In genomic region chr12:2960996-2961616, GRCh38 we compare ENCODE assay signal across 9 cellular contexts. TPM values are rescaled to one million over a fixed set of nuclear protein-coding genes. Genes with fewer than 3 reads are reported as not detected.
DNase-seq lines count a peak whose midpoint lies in the region; ATAC-seq, FAIRE-seq and TF ChIP-seq lines count a peak whose summit lies in the region.
"Had no signal": no experiment of that assay in that cellular context is flagged by ENCODE, and none has a peak within 500 bp of the region (broad histone marks: within the 10 kb centered on the region; RNA-seq: fewer than 3 reads in every experiment).

No MANE protein-coding gene starts in this region.

- peaks cover 65% of the 10 kb centered on the region for H3K27me3 Mint-ChIP-seq in activated T-cell treated with anti-CD3 and anti-CD28 coated beads, Interleukin-2, amount 50 U/mL, for 4 hours (ENCODE audit: low read depth)
- no peaks in the 10 kb centered on the region for H3K27me3 Mint-ChIP-seq in astrocyte (ENCODE audit: low read depth, unreplicated experiment)

- H3K36me3 ChIP-seq in astrocyte (ENCODE audit: insufficient read depth, low read length) (no peaks in the 10 kb centered on the region), kidney (ENCODE audit: control insufficient read depth in 1 of 2, insufficient read depth in 2 of 2, low read length in 2 of 2) (no peaks in the 10 kb centered on the region), thyroid gland (no peaks in the 10 kb centered on the region)

- no peak overlapping the region for H2AFZ ChIP-seq in astrocyte (ENCODE audit: low read depth, low read length)

- H3K27me3 ChIP-seq in astrocyte (ENCODE audit: insufficient read depth, low read length) (no peaks in the 10 kb centered on the region), thyroid gland (no peaks in the 10 kb centered on the region)

- H3K4me2 ChIP-seq in astrocyte (ENCODE audit: low read length) = peak overlapping the region; percentile 87

- intact Hi-C loops in kidney (cut with DNase I) = no loop called here
- intact Hi-C loops in thyroid gland (cut with DNase I) = no loop called here

- peak overlapping the region; percentile 47 for H3K4me3 Mint-ChIP-seq in activated T-cell treated with anti-CD3 and anti-CD28 coated beads, Interleukin-2, amount 50 U/mL, for 4 hours
- peak overlapping the region; percentile 84 for H3K4me3 Mint-ChIP-seq in astrocyte (ENCODE audit: unreplicated experiment)

- H3K27ac ChIP-seq in astrocyte (ENCODE audit: low read depth, low read length) (peak overlapping the region; percentile 25), kidney (ENCODE audit: low read depth in 2 of 2, low read length in 2 of 2) (no peak overlapping the region), thyroid gland (peak overlapping the region; percentile 6 to 92 (median 80))

- H3K4me3 ChIP-seq in astrocyte (ENCODE audit: insufficient read depth, low read depth, low read length) (peak overlapping the region; percentile 68), kidney (ENCODE audit: low read length in 2 of 2) (peak overlapping the region; percentile 63 to 66), thyroid gland (replicated peaks in 1 of 3) (peak overlapping the region in 1 of 3 donors; percentile 54)

- peaks cover 18% of the 10 kb centered on the region for H3K4me1 Mint-ChIP-seq in activated T-cell treated with anti-CD3 and anti-CD28 coated beads, Interleukin-2, amount 50 U/mL, for 4 hours (ENCODE audit: low read depth)
- H3K4me1 Mint-ChIP-seq in astrocyte (ENCODE audit: low read depth, unreplicated experiment) = peaks cover 16% of the 10 kb centered on the region

- H3K36me3 Mint-ChIP-seq in activated T-cell treated with anti-CD3 and anti-CD28 coated beads, Interleukin-2, amount 50 U/mL, for 4 hours (ENCODE audit: insufficient read depth) = no peaks in the 10 kb centered on the region
- H3K36me3 Mint-ChIP-seq in astrocyte (ENCODE audit: low read depth, unreplicated experiment) = peaks cover 4% of the 10 kb centered on the region

- DNase-seq in activated T-cell treated with anti-CD3 and anti-CD28 coated beads, Interleukin-2, amount 50 U/mL, for 4 hours = no peak
- DNase-seq in activated T-cell treated with anti-CD3 and anti-CD28 coated beads for 4 hours (no peak), astrocyte (ENCODE audit: low read depth) (peak; percentile 15), kidney (no peak), thyroid gland (no peak)
- DNase-seq in NK-92 treated with Interleukin-12 subunit alpha and Interleukin-12 subunit beta, amount 100 ng/mL, for 24 hours (lab: John Stamatoyannopoulos, UW) = no peak
- DNase-seq: NCI-H1694 had no signal

- ATAC-seq in activated T-cell treated with anti-CD3 and anti-CD28 coated beads, Interleukin-2, amount 50 U/mL, for 4 hours = no peak
- ATAC-seq in GM21717 (IDR thresholded peaks at IDR 0.05; ENCODE audit: unreplicated experiment) (no peak), GM19324 (IDR thresholded peaks at IDR 0.05; ENCODE audit: low FRiP score, unreplicated experiment) (no peak)

- H3K9me3 ChIP-seq in astrocyte (ENCODE audit: insufficient read depth, low read depth, low read length) (no peaks in the 10 kb centered on the region), kidney (ENCODE audit: control insufficient read depth in 1 of 2, low read length in 2 of 2) (no peaks in the 10 kb centered on the region), thyroid gland (no peaks in the 10 kb centered on the region)

- H3K27ac Mint-ChIP-seq in astrocyte (ENCODE audit: unreplicated experiment) = no peak overlapping the region

- WGBS in thyroid gland, 2 donors = 72 to 75% methylated on average over 10 of the region's 10 CpGs

- no peak for TF ChIP-seq CTCF in astrocyte (IDR thresholded peaks at IDR 0.05; ENCODE audit: insufficient read depth, low read depth, low read length)
- no peak for TF ChIP-seq CTCF in kidney (IDR thresholded peaks at IDR 0.05; ENCODE audit: borderline replicate concordance, extremely low read depth, insufficient read depth)
- no peak for TF ChIP-seq CTCF in thyroid gland (IDR thresholded peaks at IDR 0.05)

- H3K79me2 ChIP-seq in astrocyte (ENCODE audit: insufficient read depth, low read length) = peaks cover 57% of the 10 kb centered on the region

- H3K4me1 ChIP-seq in astrocyte (ENCODE audit: insufficient read depth, low read length) (peaks cover 36% of the 10 kb centered on the region), kidney (ENCODE audit: control insufficient read depth in 1 of 2, insufficient read depth in 1 of 2, low read depth in 1 of 2, low read length in 2 of 2) (peaks cover 10 to 18% of the 10 kb centered on the region in 2 donors), thyroid gland (peaks cover 23 to 37% of the 10 kb centered on the region in 2 donors)

- peak overlapping the region; percentile 88 for H3K9ac ChIP-seq in astrocyte (ENCODE audit: low read length)
- H3K9ac ChIP-seq in kidney (ENCODE audit: low read length in 2 of 2) = peak overlapping the region in 1 of 2 donors; percentile 65

- FAIRE-seq in astrocyte (lab: Jason Lieb, UNC) (no peak), kidney (lab: Jason Lieb, UNC) (no peak)

- peaks cover 35% of the 10 kb centered on the region for H4K20me1 ChIP-seq in astrocyte (ENCODE audit: insufficient read depth, low read length)

- H3K9me3 Mint-ChIP-seq in activated T-cell treated with anti-CD3 and anti-CD28 coated beads, Interleukin-2, amount 50 U/mL, for 4 hours = no peaks in the 10 kb centered on the region
- no peaks in the 10 kb centered on the region for H3K9me3 Mint-ChIP-seq in astrocyte (ENCODE audit: unreplicated experiment)

- TF ChIP-seq POLR2A in thyroid gland (IDR thresholded peaks at IDR 0.05) = no peak

RNA-seq across cellular contexts. Expression of gene TEAD4, which starts 1.9 kb away (rescaled TPM):
- 1 to 10 TPM; 2.7 to 4.1 (median 3.7) TPM for total RNA-seq in activated T-cell treated with anti-CD3 and anti-CD28 coated beads, Interleukin-2, amount 50 U/mL, for 4 hours
- total RNA-seq in astrocyte = 13.0 and 19.1 TPM in 2 replicates
- 40.9 TPM for total RNA-seq in kidney
- polyA plus RNA-seq in kidney (ENCODE audit: insufficient read depth, low read depth, low replicate concordance) = 19.8 TPM
- total RNA-seq in thyroid gland = 10 to 100 TPM; 28.5 to 50.9 (median 37.0) TPM

Comparison
In these comparisons a context has a peak if more than half of its experiments do, and no peak if none do; other contexts are left out.
1. H3K27ac ChIP-seq: peak in astrocyte (single experiment) and thyroid gland (3 of 3); none in kidney (0 of 2).